ENCODE assay signal across 25 cellular contexts in the genomic region with DNA sequence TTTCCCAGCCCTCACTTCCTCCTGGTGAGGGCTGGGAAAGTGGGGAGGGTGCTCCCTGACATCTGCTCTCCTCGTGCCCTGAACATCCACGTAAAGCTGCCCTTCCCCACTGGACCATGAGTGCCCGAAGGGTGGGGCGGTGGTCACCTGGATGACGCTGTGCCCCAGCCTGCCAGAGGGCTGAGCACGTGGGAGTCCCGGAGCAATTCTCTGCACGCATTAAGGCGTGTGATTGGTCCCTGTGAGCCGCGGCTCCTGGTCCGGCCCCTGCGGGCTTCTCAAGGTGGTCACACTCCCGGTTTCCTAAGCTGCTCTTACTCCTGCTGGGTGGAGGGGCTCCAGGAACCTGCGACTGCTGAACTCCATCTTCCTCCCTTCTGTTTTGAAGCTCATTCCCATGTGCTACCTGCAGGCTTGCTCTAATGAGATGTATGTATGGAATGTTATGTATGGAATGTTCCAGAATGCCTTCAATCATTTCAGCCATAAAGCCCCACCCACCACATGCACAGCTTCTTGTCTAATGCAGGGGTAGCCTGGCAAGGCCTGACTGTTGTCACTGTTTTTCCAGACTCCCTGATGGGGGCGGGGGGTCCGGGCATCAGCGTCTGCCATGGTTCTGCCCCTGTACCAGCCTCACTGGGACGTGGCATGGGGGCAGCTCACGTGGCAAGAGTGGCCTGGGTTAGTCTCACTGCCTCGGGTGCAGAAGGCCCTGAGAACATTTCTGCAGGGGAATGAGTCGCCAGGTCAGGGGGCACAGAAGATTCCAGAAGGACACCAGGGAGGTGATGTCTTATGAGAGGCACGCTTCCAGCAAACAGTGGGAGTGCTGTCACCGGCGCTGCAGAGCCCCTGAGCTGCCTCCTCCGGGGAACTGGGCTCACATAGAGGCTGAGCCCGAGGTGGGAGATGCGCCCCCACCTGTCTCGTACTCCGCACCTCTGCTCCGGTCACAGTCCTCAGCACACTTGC. TPM values are rescaled to one million over a fixed set of nuclear protein-coding genes. Genes with fewer than 3 reads are reported as not detected.
DNase-seq lines count a peak whose midpoint lies in the region; ATAC-seq and TF ChIP-seq lines count a peak whose summit lies in the region.
"Had no signal": no experiment of that assay in that cellular context is flagged by ENCODE, and none has a peak within 500 bp of the region (broad histone marks: within the 10 kb centered on the region; RNA-seq: fewer than 3 reads in every experiment).

No MANE protein-coding gene starts in this region.

- no peak for TF ChIP-seq POLR2A in Peyer's patch (IDR thresholded peaks at IDR 0.05)

- H3K36me3 ChIP-seq in Peyer's patch (no peaks in the 10 kb centered on the region), endodermal cell (ENCODE audit: control insufficient read depth, insufficient read depth, low read length) (no peaks in the 10 kb centered on the region)
- no peaks in the 10 kb centered on the region for H3K36me3 ChIP-seq in naive thymus-derived CD4-positive, alpha-beta T cell (ENCODE audit: control insufficient read depth in 2 of 3, insufficient read depth in 3 of 3, low read length in 3 of 3)
- H3K36me3 ChIP-seq: MG63, neural progenitor cell, tibial nerve had no signal

- H3K27me3 ChIP-seq in Peyer's patch (no peaks in the 10 kb centered on the region), endodermal cell (ENCODE audit: control insufficient read depth, insufficient read depth, low read length, poor library complexity, severe bottlenecking) (no peaks in the 10 kb centered on the region)
- no peaks in the 10 kb centered on the region for H3K27me3 ChIP-seq in naive thymus-derived CD4-positive, alpha-beta T cell (ENCODE audit: control insufficient read depth in 2 of 2, insufficient read depth in 2 of 2, low read length in 2 of 2)
- H3K27me3 ChIP-seq: neural progenitor cell, tibial nerve had no signal

- intact Hi-C loops in posterior vena cava (cut with DNase I) = no loop called here
- intact Hi-C loops in naive thymus-derived CD4-positive, alpha-beta T cell (cut with micrococcal nuclease) = no loop called here

- DNase-seq in Peyer's patch (peak in 2 of 3 donors; percentile 19 to 39), endodermal cell (peak; percentile 44), posterior vena cava (ENCODE audit: low spot score) (peak; percentile 65)
- no peak for DNase-seq in naive thymus-derived CD4-positive, alpha-beta T cell
- DNase-seq: activated CD4-positive, alpha-beta T cell treated with anti-CD3 and anti-CD28 coated beads for 4 hours; activated naive CD8-positive, alpha-beta T cell treated with anti-CD3 and anti-CD28 coated beads, Interleukin-2, amount 10 ng/mL, durations not matched to agents 7 days and 5 days; DMS53; GF-D8; MG63; NCI-H146; NCI-H2171; NCI-H524 treated with DMSO at 0.1 percent for 48 hours; stimulated activated CD4-positive, alpha-beta T cell treated with anti-CD3 and anti-CD28 coated beads, Interleukin-4, amount 100 ng/mL, for 1 hour; stimulated activated naive CD8-positive, alpha-beta T cell treated with anti-CD3 and anti-CD28 coated beads, Interleukin-15, Interleukin-2, amounts not matched to agents 100 U/mL and 50 U/mL, for 24 hours had no signal

- H3K27ac ChIP-seq in Peyer's patch (no peak overlapping the region), endodermal cell (ENCODE audit: low read depth, low read length) (no peak overlapping the region)
- no peak overlapping the region for H3K27ac ChIP-seq in naive thymus-derived CD4-positive, alpha-beta T cell (ENCODE audit: low read depth, low read length)
- H3K27ac ChIP-seq: coronary artery, neural progenitor cell, psoas muscle, tibial nerve had no signal

- H3K27me3 Mint-ChIP-seq in endodermal cell (ENCODE audit: insufficient read depth) = no peaks in the 10 kb centered on the region
- no peaks in the 10 kb centered on the region for H3K27me3 Mint-ChIP-seq in naive thymus-derived CD4-positive, alpha-beta T cell

- POLR2A ChIA-PET in naive thymus-derived CD4-positive, alpha-beta T cell (lab: Charles Lee) = no interaction called here

- no peaks in the 10 kb centered on the region for H3K4me1 Mint-ChIP-seq in endodermal cell
- peaks cover 0 to 14% (median 2%) of the 10 kb centered on the region in 7 donors for H3K4me1 Mint-ChIP-seq in naive thymus-derived CD4-positive, alpha-beta T cell
- H3K4me1 Mint-ChIP-seq: activated naive CD8-positive, alpha-beta T cell treated with anti-CD3 and anti-CD28 coated beads, Interleukin-2, amount 10 ng/mL, durations not matched to agents 7 days and 5 days; brain; IgD-negative memory B cell; neural progenitor cell had no signal

- H3K4me3 Mint-ChIP-seq in endodermal cell = no peak overlapping the region
- no peak overlapping the region for H3K4me3 Mint-ChIP-seq in naive thymus-derived CD4-positive, alpha-beta T cell
- H3K4me3 Mint-ChIP-seq: activated naive CD8-positive, alpha-beta T cell treated with anti-CD3 and anti-CD28 coated beads, Interleukin-2, amount 10 ng/mL, durations not matched to agents 7 days and 5 days; activated T-helper 1 cell treated with anti-CD3 and anti-CD28 coated beads, Interleukin-12 subunit alpha, Interleukin-12 subunit beta, Interleukin-2, Interleukin-4 antibody, amounts not matched to agents 30 ng/mL and 10 ng/mL and 1 ng/mL, durations not matched to agents 14 hours and 24 hours and 36 hours; brain; CD8-positive, alpha-beta T cell; IgD-negative memory B cell; neural progenitor cell had no signal

- no peak for ATAC-seq in naive thymus-derived CD4-positive, alpha-beta T cell
- no peak for ATAC-seq in HG03175 (IDR thresholded peaks at IDR 0.05; ENCODE audit: unreplicated experiment)
- ATAC-seq: CD8-positive, alpha-beta T cell; left colon; psoas muscle; stimulated activated naive CD8-positive, alpha-beta T cell treated with anti-CD3 and anti-CD28 coated beads, Interleukin-15, Interleukin-2, amounts not matched to agents 100 U/mL and 50 U/mL, for 24 hours had no signal

- CTCF ChIA-PET in naive thymus-derived CD4-positive, alpha-beta T cell (lab: Charles Lee) = no interaction called here

- H3K36me3 Mint-ChIP-seq in endodermal cell (ENCODE audit: low read depth) = no peaks in the 10 kb centered on the region
- H3K36me3 Mint-ChIP-seq in naive thymus-derived CD4-positive, alpha-beta T cell = no peaks in the 10 kb centered on the region
- H3K36me3 Mint-ChIP-seq: activated naive CD8-positive, alpha-beta T cell treated with anti-CD3 and anti-CD28 coated beads, Interleukin-2, amount 10 ng/mL, durations not matched to agents 7 days and 5 days; brain; CD8-positive, alpha-beta T cell; neural progenitor cell had no signal

- WGBS in endodermal cell (ENCODE audit: insufficient coverage in 1 of 2, insufficient read length in 1 of 2), 2 experiments = 92 to 93% methylated on average over 18 to 31 of the region's 31 CpGs

- H3K9ac ChIP-seq in endodermal cell (ENCODE audit: extremely low read depth, low read length, poor library complexity, severe bottlenecking) = no peak overlapping the region
- H3K9ac ChIP-seq: neural progenitor cell had no signal

- H3K9me3 ChIP-seq in Peyer's patch (no peaks in the 10 kb centered on the region), endodermal cell (ENCODE audit: control insufficient read depth, low read length) (peaks cover 10% of the 10 kb centered on the region)
- no peaks in the 10 kb centered on the region for H3K9me3 ChIP-seq in naive thymus-derived CD4-positive, alpha-beta T cell (ENCODE audit: control insufficient read depth in 2 of 3, low read length in 3 of 3)
- H3K9me3 ChIP-seq: psoas muscle, tibial nerve had no signal

- H3K9me3 Mint-ChIP-seq in endodermal cell = peaks cover 2% of the 10 kb centered on the region
- peaks cover 0 to 1% (median 0%) of the 10 kb centered on the region in 11 donors for H3K9me3 Mint-ChIP-seq in naive thymus-derived CD4-positive, alpha-beta T cell
- H3K9me3 Mint-ChIP-seq: activated naive CD8-positive, alpha-beta T cell treated with anti-CD3 and anti-CD28 coated beads, Interleukin-2, amount 10 ng/mL, durations not matched to agents 7 days and 5 days; activated T-helper 1 cell treated with anti-CD3 and anti-CD28 coated beads, Interleukin-12 subunit alpha, Interleukin-12 subunit beta, Interleukin-2, Interleukin-4 antibody, amounts not matched to agents 30 ng/mL and 10 ng/mL and 1 ng/mL, durations not matched to agents 14 hours and 24 hours and 36 hours; CD8-positive, alpha-beta T cell; IgD-negative memory B cell had no signal

- H3K4me1 ChIP-seq in Peyer's patch (no peaks in the 10 kb centered on the region), endodermal cell (ENCODE audit: control insufficient read depth, insufficient read depth, low read length) (no peaks in the 10 kb centered on the region)
- no peaks in the 10 kb centered on the region for H3K4me1 ChIP-seq in naive thymus-derived CD4-positive, alpha-beta T cell (ENCODE audit: control insufficient read depth in 2 of 2, insufficient read depth in 2 of 2, low read length in 2 of 2)
- H3K4me1 ChIP-seq: neural progenitor cell, psoas muscle, tibial nerve had no signal

- no peak overlapping the region for H3K27ac Mint-ChIP-seq in endodermal cell
- no peak overlapping the region for H3K27ac Mint-ChIP-seq in naive thymus-derived CD4-positive, alpha-beta T cell
- H3K27ac Mint-ChIP-seq: activated naive CD8-positive, alpha-beta T cell treated with anti-CD3 and anti-CD28 coated beads, Interleukin-2, amount 10 ng/mL, durations not matched to agents 7 days and 5 days; activated T-helper 1 cell treated with anti-CD3 and anti-CD28 coated beads, Interleukin-12 subunit alpha, Interleukin-12 subunit beta, Interleukin-2, Interleukin-4 antibody, amounts not matched to agents 30 ng/mL and 10 ng/mL and 1 ng/mL, durations not matched to agents 14 hours and 24 hours and 36 hours; CD8-positive, alpha-beta T cell; IgD-negative memory B cell; neural progenitor cell had no signal

- H3K4me3 ChIP-seq in Peyer's patch (no peak overlapping the region), endodermal cell (ENCODE audit: low read length) (no peak overlapping the region)
- H3K4me3 ChIP-seq in naive thymus-derived CD4-positive, alpha-beta T cell (ENCODE audit: low read length) = no peak overlapping the region
- H3K4me3 ChIP-seq: coronary artery, MG63, neural progenitor cell, psoas muscle, smooth muscle cell, tibial nerve had no signal

- TF ChIP-seq CTCF in Peyer's patch (IDR thresholded peaks at IDR 0.05) (no peak), endodermal cell (conservative IDR thresholded peaks at IDR 0.05) (no peak)

RNA-seq across cellular contexts. Expression of a gene that starts 19.4 kb away (rescaled TPM):
- total RNA-seq in Peyer's patch (not detected), endodermal cell (not detected), posterior vena cava (not detected)
- polyA plus RNA-seq in endodermal cell (2013, experiment 1 of 2) = not detected
- polyA plus RNA-seq in endodermal cell (2013, experiment 2 of 2) = not detected
- total RNA-seq in naive thymus-derived CD4-positive, alpha-beta T cell = not detected
- not detected for polyA plus RNA-seq in naive thymus-derived CD4-positive, alpha-beta T cell
- total RNA-seq: activated naive CD8-positive, alpha-beta T cell treated with anti-CD3 and anti-CD28 coated beads, Interleukin-2, amount 10 ng/mL, durations not matched to agents 7 days and 5 days; activated T-helper 1 cell treated with anti-CD3 and anti-CD28 coated beads, Interleukin-12 subunit alpha, Interleukin-12 subunit beta, Interleukin-2, Interleukin-4 antibody, amounts not matched to agents 30 ng/mL and 10 ng/mL and 1 ng/mL, durations not matched to agents 14 hours and 24 hours and 36 hours; CD8-positive, alpha-beta T cell; left colon; psoas muscle; smooth muscle cell; tibial nerve had no signal
- polyA plus RNA-seq: IgD-negative memory B cell, psoas muscle, smooth muscle cell had no signal

RNA-seq across cellular contexts. Expression of a gene that starts 30.7 kb away (rescaled TPM):
- total RNA-seq in Peyer's patch = not detected
- total RNA-seq in endodermal cell = not detected
- not detected for polyA plus RNA-seq in endodermal cell (2013, experiment 1 of 2)
- polyA plus RNA-seq in endodermal cell (2013, experiment 2 of 2) = not detected
- not detected for total RNA-seq in posterior vena cava
- total RNA-seq in naive thymus-derived CD4-positive, alpha-beta T cell = not detected
- not detected for polyA plus RNA-seq in naive thymus-derived CD4-positive, alpha-beta T cell
- total RNA-seq: activated naive CD8-positive, alpha-beta T cell treated with anti-CD3 and anti-CD28 coated beads, Interleukin-2, amount 10 ng/mL, durations not matched to agents 7 days and 5 days; activated T-helper 1 cell treated with anti-CD3 and anti-CD28 coated beads, Interleukin-12 subunit alpha, Interleukin-12 subunit beta, Interleukin-2, Interleukin-4 antibody, amounts not matched to agents 30 ng/mL and 10 ng/mL and 1 ng/mL, durations not matched to agents 14 hours and 24 hours and 36 hours; CD8-positive, alpha-beta T cell; left colon; psoas muscle; smooth muscle cell; tibial nerve had no signal
- polyA plus RNA-seq: IgD-negative memory B cell, psoas muscle, smooth muscle cell had no signal

RNA-seq across cellular contexts. Expression of a gene that starts 38.0 kb away (rescaled TPM):
- total RNA-seq in Peyer's patch (not detected), endodermal cell (not detected), posterior vena cava (not detected)
- not detected for polyA plus RNA-seq in endodermal cell (2013, experiment 1 of 2)
- not detected for polyA plus RNA-seq in endodermal cell (2013, experiment 2 of 2)
- total RNA-seq in naive thymus-derived CD4-positive, alpha-beta T cell = not detected
- not detected for polyA plus RNA-seq in naive thymus-derived CD4-positive, alpha-beta T cell
- total RNA-seq: activated naive CD8-positive, alpha-beta T cell treated with anti-CD3 and anti-CD28 coated beads, Interleukin-2, amount 10 ng/mL, durations not matched to agents 7 days and 5 days; activated T-helper 1 cell treated with anti-CD3 and anti-CD28 coated beads, Interleukin-12 subunit alpha, Interleukin-12 subunit beta, Interleukin-2, Interleukin-4 antibody, amounts not matched to agents 30 ng/mL and 10 ng/mL and 1 ng/mL, durations not matched to agents 14 hours and 24 hours and 36 hours; CD8-positive, alpha-beta T cell; left colon; psoas muscle; smooth muscle cell; tibial nerve had no signal
- polyA plus RNA-seq: IgD-negative memory B cell, psoas muscle, smooth muscle cell had no signal

RNA-seq across cellular contexts. Expression of a gene that starts 52.9 kb away (rescaled TPM):
- total RNA-seq in Peyer's patch (not detected), endodermal cell (not detected), posterior vena cava (not detected)
- not detected for polyA plus RNA-seq in endodermal cell (2013, experiment 1 of 2)
- polyA plus RNA-seq in endodermal cell (2013, experiment 2 of 2) = not detected
- total RNA-seq in naive thymus-derived CD4-positive, alpha-beta T cell = not detected
- polyA plus RNA-seq in naive thymus-derived CD4-positive, alpha-beta T cell = not detected
- total RNA-seq: activated naive CD8-positive, alpha-beta T cell treated with anti-CD3 and anti-CD28 coated beads, Interleukin-2, amount 10 ng/mL, durations not matched to agents 7 days and 5 days; activated T-helper 1 cell treated with anti-CD3 and anti-CD28 coated beads, Interleukin-12 subunit alpha, Interleukin-12 subunit beta, Interleukin-2, Interleukin-4 antibody, amounts not matched to agents 30 ng/mL and 10 ng/mL and 1 ng/mL, durations not matched to agents 14 hours and 24 hours and 36 hours; CD8-positive, alpha-beta T cell; left colon; psoas muscle; smooth muscle cell; tibial nerve had no signal
- polyA plus RNA-seq: IgD-negative memory B cell, psoas muscle, smooth muscle cell had no signal

RNA-seq across cellular contexts. Expression of a gene that starts 59.8 kb away (rescaled TPM):
- not detected for total RNA-seq in Peyer's patch
- not detected for total RNA-seq in endodermal cell
- polyA plus RNA-seq in endodermal cell (2013, experiment 1 of 2) = not detected
- not detected for polyA plus RNA-seq in endodermal cell (2013, experiment 2 of 2)
- not detected for total RNA-seq in posterior vena cava
- not detected for total RNA-seq in naive thymus-derived CD4-positive, alpha-beta T cell
- not detected for polyA plus RNA-seq in naive thymus-derived CD4-positive, alpha-beta T cell
- total RNA-seq: activated naive CD8-positive, alpha-beta T cell treated with anti-CD3 and anti-CD28 coated beads, Interleukin-2, amount 10 ng/mL, durations not matched to agents 7 days and 5 days; activated T-helper 1 cell treated with anti-CD3 and anti-CD28 coated beads, Interleukin-12 subunit alpha, Interleukin-12 subunit beta, Interleukin-2, Interleukin-4 antibody, amounts not matched to agents 30 ng/mL and 10 ng/mL and 1 ng/mL, durations not matched to agents 14 hours and 24 hours and 36 hours; CD8-positive, alpha-beta T cell; left colon; psoas muscle; smooth muscle cell; tibial nerve had no signal
- polyA plus RNA-seq: IgD-negative memory B cell, psoas muscle, smooth muscle cell had no signal

Comparison
In these comparisons a context has a peak if more than half of its experiments do, and no peak if none do; other contexts are left out.
1. DNase-seq: peak in Peyer's patch (2 of 3), endodermal cell (single experiment) and posterior vena cava (single experiment); none in naive thymus-derived CD4-positive, alpha-beta T cell (0 of 9).